1 cellular context compared by ENCODE assay signal in the genomic region with DNA sequence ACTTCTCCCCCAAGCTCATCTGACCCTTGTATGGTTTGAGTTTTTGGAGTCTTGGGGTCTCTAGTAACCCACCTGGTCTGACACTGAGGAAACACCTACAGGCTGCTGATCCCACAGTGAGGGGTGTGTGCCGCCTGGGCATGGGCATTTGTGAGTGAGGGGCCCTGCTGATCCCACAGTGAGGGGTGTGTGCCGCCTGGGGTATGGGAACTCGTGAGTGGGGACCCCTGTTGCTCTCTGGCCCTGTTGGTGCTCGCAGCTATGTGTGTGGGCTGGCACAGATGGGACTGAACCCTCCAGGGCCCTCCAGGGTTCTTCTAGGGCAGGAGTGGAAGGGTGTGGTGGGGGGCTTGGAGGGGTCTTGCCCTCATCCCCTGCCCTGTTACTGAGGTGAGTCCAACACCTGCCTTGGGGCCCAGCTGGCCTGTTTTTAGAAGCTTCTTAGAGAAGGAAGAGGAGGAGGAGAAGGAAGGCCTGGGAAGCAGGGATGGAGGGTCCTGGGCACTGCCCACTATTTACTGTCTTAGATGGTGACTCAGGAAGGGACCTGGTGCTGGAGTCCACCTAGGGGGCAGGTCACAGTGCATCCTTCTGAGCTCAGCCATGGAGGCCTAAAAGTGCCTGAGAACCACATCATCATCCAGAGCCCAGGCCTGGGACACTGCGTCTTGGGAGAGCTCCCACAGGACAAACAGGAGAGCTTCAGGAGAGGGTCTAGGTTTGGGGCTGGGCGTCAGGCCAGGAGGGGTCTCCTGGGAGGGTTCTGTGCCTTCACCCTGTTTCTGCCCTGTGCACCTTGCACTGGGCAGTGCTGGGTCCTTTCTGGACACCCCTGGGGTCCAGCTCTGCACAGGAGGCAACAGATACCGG.
TF ChIP-seq lines count a peak whose summit lies in the region.

No MANE protein-coding gene starts in this region.

TF ChIP-seq in WTC11, 78 proteins besides CTCF, POLR2A, EP300 and RAD21 (continued from another document):
- TF ChIP-seq, protein P1, sequence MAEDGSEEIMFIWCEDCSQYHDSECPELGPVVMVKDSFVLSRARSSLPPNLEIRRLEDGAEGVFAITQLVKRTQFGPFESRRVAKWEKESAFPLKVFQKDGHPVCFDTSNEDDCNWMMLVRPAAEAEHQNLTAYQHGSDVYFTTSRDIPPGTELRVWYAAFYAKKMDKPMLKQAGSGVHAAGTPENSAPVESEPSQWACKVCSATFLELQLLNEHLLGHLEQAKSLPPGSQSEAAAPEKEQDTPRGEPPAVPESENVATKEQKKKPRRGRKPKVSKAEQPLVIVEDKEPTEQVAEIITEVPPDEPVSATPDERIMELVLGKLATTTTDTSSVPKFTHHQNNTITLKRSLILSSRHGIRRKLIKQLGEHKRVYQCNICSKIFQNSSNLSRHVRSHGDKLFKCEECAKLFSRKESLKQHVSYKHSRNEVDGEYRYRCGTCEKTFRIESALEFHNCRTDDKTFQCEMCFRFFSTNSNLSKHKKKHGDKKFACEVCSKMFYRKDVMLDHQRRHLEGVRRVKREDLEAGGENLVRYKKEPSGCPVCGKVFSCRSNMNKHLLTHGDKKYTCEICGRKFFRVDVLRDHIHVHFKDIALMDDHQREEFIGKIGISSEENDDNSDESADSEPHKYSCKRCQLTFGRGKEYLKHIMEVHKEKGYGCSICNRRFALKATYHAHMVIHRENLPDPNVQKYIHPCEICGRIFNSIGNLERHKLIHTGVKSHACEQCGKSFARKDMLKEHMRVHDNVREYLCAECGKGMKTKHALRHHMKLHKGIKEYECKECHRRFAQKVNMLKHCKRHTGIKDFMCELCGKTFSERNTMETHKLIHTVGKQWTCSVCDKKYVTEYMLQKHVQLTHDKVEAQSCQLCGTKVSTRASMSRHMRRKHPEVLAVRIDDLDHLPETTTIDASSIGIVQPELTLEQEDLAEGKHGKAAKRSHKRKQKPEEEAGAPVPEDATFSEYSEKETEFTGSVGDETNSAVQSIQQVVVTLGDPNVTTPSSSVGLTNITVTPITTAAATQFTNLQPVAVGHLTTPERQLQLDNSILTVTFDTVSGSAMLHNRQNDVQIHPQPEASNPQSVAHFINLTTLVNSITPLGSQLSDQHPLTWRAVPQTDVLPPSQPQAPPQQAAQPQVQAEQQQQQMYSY (CRISPR knock-in tag; IDR thresholded peaks at IDR 0.05): no peak
- TF ChIP-seq NR2C2 (CRISPR knock-in tag; IDR thresholded peaks at IDR 0.05): no peak
- no peak for TF ChIP-seq PRRX2 (CRISPR knock-in tag; IDR thresholded peaks at IDR 0.05)
- TF ChIP-seq ELF4 (CRISPR knock-in tag; IDR thresholded peaks at IDR 0.05; ENCODE audit: low read depth): no peak
- TF ChIP-seq, protein P2, sequence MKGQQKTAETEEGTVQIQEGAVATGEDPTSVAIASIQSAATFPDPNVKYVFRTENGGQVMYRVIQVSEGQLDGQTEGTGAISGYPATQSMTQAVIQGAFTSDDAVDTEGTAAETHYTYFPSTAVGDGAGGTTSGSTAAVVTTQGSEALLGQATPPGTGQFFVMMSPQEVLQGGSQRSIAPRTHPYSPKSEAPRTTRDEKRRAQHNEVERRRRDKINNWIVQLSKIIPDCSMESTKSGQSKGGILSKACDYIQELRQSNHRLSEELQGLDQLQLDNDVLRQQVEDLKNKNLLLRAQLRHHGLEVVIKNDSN (CRISPR knock-in tag; IDR thresholded peaks at IDR 0.05): no peak
- TF ChIP-seq, protein P3, sequence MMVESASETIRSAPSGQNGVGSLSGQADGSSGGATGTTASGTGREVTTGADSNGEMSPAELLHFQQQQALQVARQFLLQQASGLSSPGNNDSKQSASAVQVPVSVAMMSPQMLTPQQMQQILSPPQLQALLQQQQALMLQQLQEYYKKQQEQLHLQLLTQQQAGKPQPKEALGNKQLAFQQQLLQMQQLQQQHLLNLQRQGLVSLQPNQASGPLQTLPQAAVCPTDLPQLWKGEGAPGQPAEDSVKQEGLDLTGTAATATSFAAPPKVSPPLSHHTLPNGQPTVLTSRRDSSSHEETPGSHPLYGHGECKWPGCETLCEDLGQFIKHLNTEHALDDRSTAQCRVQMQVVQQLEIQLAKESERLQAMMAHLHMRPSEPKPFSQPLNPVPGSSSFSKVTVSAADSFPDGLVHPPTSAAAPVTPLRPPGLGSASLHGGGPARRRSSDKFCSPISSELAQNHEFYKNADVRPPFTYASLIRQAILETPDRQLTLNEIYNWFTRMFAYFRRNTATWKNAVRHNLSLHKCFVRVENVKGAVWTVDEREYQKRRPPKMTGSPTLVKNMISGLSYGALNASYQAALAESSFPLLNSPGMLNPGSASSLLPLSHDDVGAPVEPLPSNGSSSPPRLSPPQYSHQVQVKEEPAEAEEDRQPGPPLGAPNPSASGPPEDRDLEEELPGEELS (CRISPR knock-in tag; IDR thresholded peaks at IDR 0.05): no peak
- TF ChIP-seq, protein P4, sequence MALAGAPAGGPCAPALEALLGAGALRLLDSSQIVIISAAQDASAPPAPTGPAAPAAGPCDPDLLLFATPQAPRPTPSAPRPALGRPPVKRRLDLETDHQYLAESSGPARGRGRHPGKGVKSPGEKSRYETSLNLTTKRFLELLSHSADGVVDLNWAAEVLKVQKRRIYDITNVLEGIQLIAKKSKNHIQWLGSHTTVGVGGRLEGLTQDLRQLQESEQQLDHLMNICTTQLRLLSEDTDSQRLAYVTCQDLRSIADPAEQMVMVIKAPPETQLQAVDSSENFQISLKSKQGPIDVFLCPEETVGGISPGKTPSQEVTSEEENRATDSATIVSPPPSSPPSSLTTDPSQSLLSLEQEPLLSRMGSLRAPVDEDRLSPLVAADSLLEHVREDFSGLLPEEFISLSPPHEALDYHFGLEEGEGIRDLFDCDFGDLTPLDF (CRISPR knock-in tag; IDR thresholded peaks at IDR 0.05): no peak
- TF ChIP-seq RELA (CRISPR knock-in tag; IDR thresholded peaks at IDR 0.05; ENCODE audit: borderline replicate concordance): no peak
- TF ChIP-seq ZNF396 (CRISPR knock-in tag; IDR thresholded peaks at IDR 0.05; ENCODE audit: borderline replicate concordance): no peak
